26 cellular contexts compared by ENCODE assay signal in genomic region chrX:125175991-125176390, GRCh38.
"Had no signal": no experiment of that assay in that cellular context is flagged by ENCODE, and none has a peak within 500 bp of the region (broad histone marks: within the 10 kb centered on the region; RNA-seq: fewer than 3 reads in every experiment).

No MANE protein-coding gene starts in this region.

- H3K27me3 ChIP-seq: neutrophil, right lobe of liver, sigmoid colon, stomach, tibial artery, transverse colon, upper lobe of right lung, uterus had no signal

- FAIRE-seq: pancreas, small intestine had no signal

- H3K4me3 Mint-ChIP-seq: naive thymus-derived CD8-positive, alpha-beta T cell; natural killer cell treated with Interleukin-12 subunit alpha and Interleukin-12 subunit beta and Interleukin-15 and Interleukin-18, amount 100 ng/mL, for 72 hours; nephron progenitor cell; neural crest cell; stimulated activated effector memory CD8-positive, alpha-beta T cell treated with anti-CD3 and anti-CD28 coated beads, Interleukin-12 subunit alpha, Interleukin-12 subunit beta, amount 100 ng/mL, for 72 hours; stimulated activated naive B cell treated with anti-CD40 and anti-IgM and Interleukin-4, amounts not matched to agents 10 μg/mL and 1 μg/mL and 100 μg/mL, for 72 hours; stimulated activated naive CD8-positive, alpha-beta T cell treated with anti-CD3 and anti-CD28 coated beads, Interleukin-15, Interleukin-2, amounts not matched to agents 100 ng/mL and 50 ng/mL, for 24 hours; type B pancreatic cell had no signal

- H3K27ac Mint-ChIP-seq: naive thymus-derived CD8-positive, alpha-beta T cell; natural killer cell treated with Interleukin-12 subunit alpha and Interleukin-12 subunit beta and Interleukin-15 and Interleukin-18, amount 100 ng/mL, for 72 hours; nephron progenitor cell; stimulated activated effector memory CD8-positive, alpha-beta T cell treated with anti-CD3 and anti-CD28 coated beads, Interleukin-12 subunit alpha, Interleukin-12 subunit beta, amount 100 ng/mL, for 72 hours; stimulated activated naive B cell treated with anti-CD40 and anti-IgM and Interleukin-4, amounts not matched to agents 10 μg/mL and 1 μg/mL and 100 μg/mL, for 72 hours; stimulated activated naive CD8-positive, alpha-beta T cell treated with anti-CD3 and anti-CD28 coated beads, Interleukin-15, Interleukin-2, amounts not matched to agents 100 ng/mL and 50 ng/mL, for 24 hours; type B pancreatic cell had no signal

- H3K9me3 ChIP-seq: neutrophil, pancreas, prostate gland, right lobe of liver, sigmoid colon, stomach, tibial artery, transverse colon, upper lobe of right lung, uterus had no signal

- H3K9me3 Mint-ChIP-seq: naive thymus-derived CD8-positive, alpha-beta T cell; natural killer cell treated with Interleukin-12 subunit alpha and Interleukin-12 subunit beta and Interleukin-15 and Interleukin-18, amount 100 ng/mL, for 72 hours; nephron progenitor cell; neural crest cell; stimulated activated effector memory CD8-positive, alpha-beta T cell treated with anti-CD3 and anti-CD28 coated beads, Interleukin-12 subunit alpha, Interleukin-12 subunit beta, amount 100 ng/mL, for 72 hours; stimulated activated naive CD8-positive, alpha-beta T cell treated with anti-CD3 and anti-CD28 coated beads, Interleukin-15, Interleukin-2, amounts not matched to agents 100 ng/mL and 50 ng/mL, for 24 hours; type B pancreatic cell had no signal

- H3K4me1 ChIP-seq: pancreas, prostate gland, right lobe of liver, sigmoid colon, stomach, tibial artery, transverse colon, upper lobe of right lung, uterus had no signal

- H3K27ac ChIP-seq: neutrophil, pancreas, prostate gland, right lobe of liver, sigmoid colon, stomach, tibial artery, transverse colon, upper lobe of right lung, uterus had no signal

- H3K4me3 ChIP-seq: pancreas, prostate gland, right lobe of liver, sigmoid colon, stomach, tibial artery, transverse colon, upper lobe of right lung, uterus had no signal

- H3K36me3 Mint-ChIP-seq: naive thymus-derived CD8-positive, alpha-beta T cell; natural killer cell treated with Interleukin-12 subunit alpha and Interleukin-12 subunit beta and Interleukin-15 and Interleukin-18, amount 100 ng/mL, for 72 hours; stimulated activated effector memory CD8-positive, alpha-beta T cell treated with anti-CD3 and anti-CD28 coated beads, Interleukin-12 subunit alpha, Interleukin-12 subunit beta, amount 100 ng/mL, for 72 hours; stimulated activated naive B cell treated with anti-CD40 and anti-IgM and Interleukin-4, amounts not matched to agents 10 μg/mL and 1 μg/mL and 100 μg/mL, for 72 hours; type B pancreatic cell had no signal

- H3K27me3 Mint-ChIP-seq: stimulated activated naive B cell treated with anti-CD40 and anti-IgM and Interleukin-4, amounts not matched to agents 10 μg/mL and 1 μg/mL and 100 μg/mL, for 72 hours; stimulated activated naive CD8-positive, alpha-beta T cell treated with anti-CD3 and anti-CD28 coated beads, Interleukin-15, Interleukin-2, amounts not matched to agents 100 ng/mL and 50 ng/mL, for 24 hours; type B pancreatic cell had no signal

- DNase-seq: naive thymus-derived CD8-positive, alpha-beta T cell; nephron progenitor cell; nucleus accumbens; pancreas; right cardiac atrium; right lobe of liver; sigmoid colon; small intestine; stimulated activated CD4-positive, alpha-beta T cell treated with anti-CD3 and anti-CD28 coated beads, Interleukin-15, amount 100 ng/mL, for 24 hours; stimulated activated CD4-positive, alpha-beta T cell treated with anti-CD3 and anti-CD28 coated beads, Interleukin-2, amount 100 ng/mL, for 24 hours; stimulated activated CD4-positive, alpha-beta T cell treated with anti-CD3 and anti-CD28 coated beads, Interleukin-2, amount 100 ng/mL, for 48 hours; stimulated activated CD4-positive, alpha-beta T cell treated with anti-CD3 and anti-CD28 coated beads, Interleukin-4, amount 100 ng/mL, for 24 hours; stimulated activated naive B cell treated with anti-CD40 and anti-IgM and Interleukin-4, amounts not matched to agents 10 μg/mL and 1 μg/mL and 100 μg/mL, for 72 hours; stimulated activated naive CD4-positive, alpha-beta T cell treated with Interleukin-2 at 50 U/mL for 16 hours; stomach; tibial artery; transverse colon; upper lobe of right lung; uterus had no signal

- ATAC-seq: naive thymus-derived CD8-positive, alpha-beta T cell; natural killer cell treated with Interleukin-12 subunit alpha and Interleukin-12 subunit beta and Interleukin-15 and Interleukin-18, amount 100 ng/mL, for 72 hours; pancreas; right cardiac atrium; right lobe of liver; stimulated activated effector memory CD8-positive, alpha-beta T cell treated with anti-CD3 and anti-CD28 coated beads, Interleukin-12 subunit alpha, Interleukin-12 subunit beta, amount 100 ng/mL, for 72 hours; stimulated activated naive B cell treated with anti-CD40 and anti-IgM and Interleukin-4, amounts not matched to agents 10 μg/mL and 1 μg/mL and 100 μg/mL, for 72 hours; upper lobe of right lung had no signal

- H3K4me1 Mint-ChIP-seq: naive thymus-derived CD8-positive, alpha-beta T cell; nephron progenitor cell; neural crest cell; stimulated activated effector memory CD8-positive, alpha-beta T cell treated with anti-CD3 and anti-CD28 coated beads, Interleukin-12 subunit alpha, Interleukin-12 subunit beta, amount 100 ng/mL, for 72 hours; stimulated activated naive B cell treated with anti-CD40 and anti-IgM and Interleukin-4, amounts not matched to agents 10 μg/mL and 1 μg/mL and 100 μg/mL, for 72 hours had no signal

- H3K36me3 ChIP-seq: neutrophil, pancreas, prostate gland, right lobe of liver, sigmoid colon, stomach, tibial artery, transverse colon, upper lobe of right lung, uterus had no signal
